In genomic region chr18:51668101-51668500, GRCh38 we compare ENCODE assay signal across 7 cellular contexts.
DNase-seq lines count a peak whose midpoint lies in the region; ATAC-seq, FAIRE-seq and TF ChIP-seq lines count a peak whose summit lies in the region.

No MANE protein-coding gene starts in this region.

- H3K9me3 Mint-ChIP-seq in stimulated activated naive CD8-positive, alpha-beta T cell treated with anti-CD3 and anti-CD28 coated beads, Interleukin-15, amount 100 ng/mL, for 72 hours: no peaks in the 10 kb centered on the region

- no peak for ATAC-seq in lung (ENCODE audit: insufficient read depth, low FRiP score)
- peak; percentile 42 for ATAC-seq in stimulated activated naive CD8-positive, alpha-beta T cell treated with anti-CD3 and anti-CD28 coated beads, Interleukin-15, amount 100 ng/mL, for 72 hours

- peaks cover 42% of the 10 kb centered on the region for H3K27me3 Mint-ChIP-seq in stimulated activated naive CD8-positive, alpha-beta T cell treated with anti-CD3 and anti-CD28 coated beads, Interleukin-15, amount 100 ng/mL, for 72 hours

- 8 to 10% methylated on average over 10 of the region's 10 CpGs for WGBS in lung, 2 donors

- no peaks in the 10 kb centered on the region for H3K27me3 ChIP-seq in lung (ENCODE audit: control insufficient read depth, insufficient read depth)

- H3K27ac ChIP-seq in lung (ENCODE audit: low read depth in 1 of 2, low read length in 1 of 2): no peak overlapping the region

- TF ChIP-seq CTCF in HFF-Myc (IDR thresholded peaks at IDR 0.05; ENCODE audit: low read depth, low read length, missing control alignments) (peak; percentile 50), lung (IDR thresholded peaks at IDR 0.05; ENCODE audit: control extremely low read depth, extremely low read depth) (peak; percentile 37)

- H3K27ac Mint-ChIP-seq in stimulated activated naive CD8-positive, alpha-beta T cell treated with anti-CD3 and anti-CD28 coated beads, Interleukin-15, amount 100 ng/mL, for 72 hours: no peak overlapping the region

- DNase-seq in GM12891 (ENCODE audit: insufficient read length, low spot score) (peak; percentile 6), HFF-Myc (ENCODE audit: extremely low read depth, low read depth) (peak; percentile 1), NCI-H1105 treated with DMSO at 0.1 percent for 48 hours (lab: John Stamatoyannopoulos, UW) (peak; percentile 74), SKM-1 treated with dmso at 0.1 percent for 144 hours (lab: John Stamatoyannopoulos, UW; ENCODE audit: unreplicated experiment) (peak; percentile 32), dedifferentiated amniotic fluid mesenchymal stem cell (ENCODE audit: extremely low spot score) (peak; percentile 30), lung (ENCODE audit: low spot score) (peak; percentile 52)
- DNase-seq in stimulated activated naive CD8-positive, alpha-beta T cell treated with anti-CD3 and anti-CD28 coated beads, Interleukin-15, amount 100 ng/mL, for 72 hours: peak; percentile 26 to 44

- no peak for TF ChIP-seq POLR2A in GM12891 (IDR thresholded peaks at IDR 0.05; ENCODE audit: low read depth, low read length)

- H3K9me3 ChIP-seq in lung (ENCODE audit: control insufficient read depth in 2 of 2, insufficient read depth in 1 of 2, low read length in 1 of 2): no peaks in the 10 kb centered on the region

- no peaks in the 10 kb centered on the region for H3K4me1 ChIP-seq in lung (ENCODE audit: control insufficient read depth in 2 of 2, insufficient read depth in 2 of 2, low read length in 2 of 2)

- H3K4me3 Mint-ChIP-seq in stimulated activated naive CD8-positive, alpha-beta T cell treated with anti-CD3 and anti-CD28 coated beads, Interleukin-15, amount 100 ng/mL, for 72 hours: no peak overlapping the region

- no peak overlapping the region for H3K4me3 ChIP-seq in HFF-Myc (replicated peaks; ENCODE audit: low read depth, low read length)
- no peak overlapping the region for H3K4me3 ChIP-seq in lung

- H3K4me1 Mint-ChIP-seq in stimulated activated naive CD8-positive, alpha-beta T cell treated with anti-CD3 and anti-CD28 coated beads, Interleukin-15, amount 100 ng/mL, for 72 hours: no peaks in the 10 kb centered on the region

- no peaks in the 10 kb centered on the region for H3K36me3 ChIP-seq in lung (ENCODE audit: control insufficient read depth in 2 of 2, insufficient read depth in 2 of 2, low read length in 2 of 2)

- peak; percentile 88 for FAIRE-seq in GM12891 (lab: Jason Lieb, UNC)

TF ChIP-seq in GM12891, 5 proteins besides CTCF, POLR2A, EP300 and RAD21:
- TF ChIP-seq PAX5 (IDR thresholded peaks at IDR 0.05; ENCODE audit: insufficient read depth, low read length, severe bottlenecking) (no peak), POU2F2 (IDR thresholded peaks at IDR 0.05; ENCODE audit: low read depth, low read length) (no peak), TAF1 (IDR thresholded peaks at IDR 0.05; ENCODE audit: low read depth, low read length) (no peak), POLR2AphosphoS5 (IDR thresholded peaks at IDR 0.05; ENCODE audit: low read depth, low read length) (no peak), SPI1 (IDR thresholded peaks at IDR 0.05; ENCODE audit: low read depth, low read length) (no peak)
TF ChIP-seq in GM12891: peak in this region for 0.

Comparison
In these comparisons a context has a peak if more than half of its experiments do, and no peak if none do; other contexts are left out.
1. DNase-seq: peak in every context shown above with its lines; median percentile 74 in NCI-H1105 treated with DMSO at 0.1 percent for 48 hours; 52 in lung; 35 in stimulated activated naive CD8-positive, alpha-beta T cell treated with anti-CD3 and anti-CD28 coated beads, Interleukin-15, amount 100 ng/mL, for 72 hours; 32 in SKM-1 treated with dmso at 0.1 percent for 144 hours; 30 in dedifferentiated amniotic fluid mesenchymal stem cell; 6 in GM12891; 1 in HFF-Myc.